11 cellular contexts compared by ENCODE assay signal in the genomic region with DNA sequence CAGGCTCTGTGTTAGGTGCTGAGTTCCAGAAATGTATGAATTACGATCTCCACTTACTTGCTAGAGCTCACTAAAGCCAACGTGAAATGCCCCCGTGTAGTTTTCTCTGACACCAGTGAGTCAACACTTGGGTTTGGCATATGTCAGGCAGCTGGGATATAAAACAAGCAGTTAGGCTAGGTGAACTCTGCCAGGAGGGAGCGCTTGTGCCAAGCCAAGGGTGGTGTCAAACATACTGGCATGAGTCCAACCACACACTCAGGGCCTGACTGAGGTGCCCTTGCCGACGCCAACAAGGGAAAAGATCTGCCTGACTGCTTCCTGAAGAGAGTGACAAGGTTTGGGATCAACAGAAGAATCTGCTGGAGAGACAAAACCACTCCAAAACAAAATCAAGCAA.
A peak's percentile ranks its signal among the peaks of the same experiment; 100 is the strongest.
DNase-seq lines count a peak whose midpoint lies in the region; ATAC-seq and TF ChIP-seq lines count a peak whose summit lies in the region.
"Had no signal": no experiment of that assay in that cellular context is flagged by ENCODE, and none has a peak within 500 bp of the region (broad histone marks: within the 10 kb centered on the region; RNA-seq: fewer than 3 reads in every experiment).

No MANE protein-coding gene starts in this region.

- H3K4me3 ChIP-seq in hepatocyte = no peak overlapping the region

- POLR2A ChIA-PET in activated CD4-positive, alpha-beta T cell treated with anti-CD3 and anti-CD28 coated beads for 36 hours (lab: Charles Lee) = no interaction called here

- DNase-seq in COR-L47 (lab: John Stamatoyannopoulos, UW) (peak; percentile 39), NCI-H187 treated with DMSO at 0.1 percent for 48 hours (lab: John Stamatoyannopoulos, UW) (peak; percentile 64), left colon (peak; percentile 84 to 88), hepatocyte (ENCODE audit: low spot score) (no peak), OCI-M1 (lab: John Stamatoyannopoulos, UW) (no peak), NCI-H82 treated with DMSO at 0.1 percent for 48 hours (lab: John Stamatoyannopoulos, UW; ENCODE audit: unreplicated experiment) (no peak)
- DNase-seq in activated CD4-positive, alpha-beta T cell treated with anti-CD3 and anti-CD28 coated beads for 36 hours = no peak
- DNase-seq: brain microvascular endothelial cell had no signal

- H2AFZ ChIP-seq in hepatocyte = no peak overlapping the region

- no peaks in the 10 kb centered on the region for H3K4me1 Mint-ChIP-seq in activated CD4-positive, alpha-beta T cell treated with anti-CD3 and anti-CD28 coated beads for 36 hours

- no peaks in the 10 kb centered on the region for H3K27me3 ChIP-seq in hepatocyte
- H3K27me3 ChIP-seq: brain microvascular endothelial cell had no signal

- H3K4me2 ChIP-seq in hepatocyte = no peak overlapping the region

- H3K27ac Mint-ChIP-seq in activated CD4-positive, alpha-beta T cell treated with anti-CD3 and anti-CD28 coated beads for 36 hours = no peak overlapping the region
- H3K27ac Mint-ChIP-seq: natural killer cell treated with Interleukin-12 subunit alpha and Interleukin-12 subunit beta and Interleukin-15 and Interleukin-18, amount 100 ng/mL, for 72 hours had no signal

- no peak; the same call in 1 of the 2 replicates for TF ChIP-seq CTCF in VCaP (conservative IDR thresholded peaks at IDR 0.05)
- TF ChIP-seq CTCF in hepatocyte (IDR thresholded peaks at IDR 0.05; ENCODE audit: poor library complexity) = no peak

- H3K9me2 ChIP-seq in hepatocyte (replicated peaks; ENCODE audit: insufficient read depth) = no peaks in the 10 kb centered on the region

- CTCF ChIA-PET in activated CD4-positive, alpha-beta T cell treated with anti-CD3 and anti-CD28 coated beads for 36 hours (lab: Charles Lee) = no interaction called here

- ATAC-seq in left colon = peak; percentile 95
- no peak for ATAC-seq in activated CD4-positive, alpha-beta T cell treated with anti-CD3 and anti-CD28 coated beads for 36 hours

- H3K9me3 ChIP-seq in hepatocyte (ENCODE audit: low read depth) = no peaks in the 10 kb centered on the region

- H3K79me2 ChIP-seq in hepatocyte = no peaks in the 10 kb centered on the region

- no peaks in the 10 kb centered on the region for H3K9me3 Mint-ChIP-seq in activated CD4-positive, alpha-beta T cell treated with anti-CD3 and anti-CD28 coated beads for 36 hours (ENCODE audit: low read depth)
- H3K9me3 Mint-ChIP-seq: natural killer cell treated with Interleukin-12 subunit alpha and Interleukin-12 subunit beta and Interleukin-15 and Interleukin-18, amount 100 ng/mL, for 72 hours had no signal

- peaks cover 7% of the 10 kb centered on the region for H3K27me3 Mint-ChIP-seq in activated CD4-positive, alpha-beta T cell treated with anti-CD3 and anti-CD28 coated beads for 36 hours

- H3K27ac ChIP-seq in VCaP (peak overlapping the region; percentile 6; the same call in 1 of the 2 replicates), hepatocyte (no peak overlapping the region)
- H3K27ac ChIP-seq: brain microvascular endothelial cell, HL-60 had no signal

- 91% methylated on average over 6 of the region's 6 CpGs for WGBS in hepatocyte (ENCODE audit: low lambda C conversion rate, missing lambda C conversion rate)

- intact Hi-C loops in left colon (cut with DNase I, micrococcal nuclease) = no loop called here
- intact Hi-C loops in activated CD4-positive, alpha-beta T cell treated with anti-CD3 and anti-CD28 coated beads for 36 hours (cut with DNase I, micrococcal nuclease) = no loop called here

- H4K20me1 ChIP-seq in hepatocyte (ENCODE audit: insufficient read depth, poor library complexity, severe bottlenecking) = no peaks in the 10 kb centered on the region

- no peak overlapping the region for H3K4me3 Mint-ChIP-seq in activated CD4-positive, alpha-beta T cell treated with anti-CD3 and anti-CD28 coated beads for 36 hours
- H3K4me3 Mint-ChIP-seq: natural killer cell treated with Interleukin-12 subunit alpha and Interleukin-12 subunit beta and Interleukin-15 and Interleukin-18, amount 100 ng/mL, for 72 hours had no signal

- H3K36me3 Mint-ChIP-seq in activated CD4-positive, alpha-beta T cell treated with anti-CD3 and anti-CD28 coated beads for 36 hours (ENCODE audit: low read depth) = no peaks in the 10 kb centered on the region
- H3K36me3 Mint-ChIP-seq: natural killer cell treated with Interleukin-12 subunit alpha and Interleukin-12 subunit beta and Interleukin-15 and Interleukin-18, amount 100 ng/mL, for 72 hours had no signal

- H3K4me1 ChIP-seq in hepatocyte (ENCODE audit: insufficient read depth) = no peaks in the 10 kb centered on the region

- no peaks in the 10 kb centered on the region for H3K36me3 ChIP-seq in hepatocyte (replicated peaks; ENCODE audit: insufficient read depth, low read depth)
- H3K36me3 ChIP-seq: brain microvascular endothelial cell had no signal

Comparison
In these comparisons a context has a peak if more than half of its experiments do, and no peak if none do; other contexts are left out.
1. DNase-seq: peak in COR-L47 (single experiment), NCI-H187 treated with DMSO at 0.1 percent for 48 hours (single experiment) and left colon (2 of 2); none in hepatocyte (single experiment), OCI-M1 (single experiment), activated CD4-positive, alpha-beta T cell treated with anti-CD3 and anti-CD28 coated beads for 36 hours (single experiment) and NCI-H82 treated with DMSO at 0.1 percent for 48 hours (single experiment).